8 cellular contexts compared by ENCODE assay signal in the genomic region with DNA sequence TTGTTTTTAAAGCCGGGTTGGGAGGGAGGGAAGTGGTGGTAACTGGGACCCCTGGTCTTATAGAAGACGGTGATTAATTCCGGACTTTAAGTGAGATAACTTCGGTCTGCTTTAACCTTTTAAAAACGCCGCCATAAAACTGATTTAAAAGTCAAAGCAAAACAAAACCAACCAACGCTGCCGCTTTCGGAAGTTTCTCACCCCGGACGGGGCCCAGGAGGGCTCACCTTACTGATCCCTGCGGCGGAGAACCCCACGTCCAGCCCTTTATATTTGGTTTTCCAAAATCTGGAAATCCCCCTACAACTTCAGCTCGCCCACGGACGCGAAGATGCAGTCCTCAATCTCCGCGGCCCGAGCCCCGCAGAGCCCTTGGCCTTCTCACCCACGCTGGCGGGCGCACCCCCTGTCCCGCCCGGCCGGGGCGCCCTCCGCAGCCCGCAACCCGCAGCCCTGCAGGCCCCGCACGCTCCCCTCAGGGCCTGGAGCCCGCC. TPM values are rescaled to one million over a fixed set of nuclear protein-coding genes. Genes with fewer than 3 reads are reported as not detected.
DNase-seq lines count a peak whose midpoint lies in the region; ATAC-seq and TF ChIP-seq lines count a peak whose summit lies in the region.

No MANE protein-coding gene starts in this region.

- no peak for DNase-seq in H7
- peak; percentile 2 for DNase-seq in LoVo (ENCODE audit: low spot score)
- DNase-seq in adrenal gland, result peak in 3 of 7 donors; percentile 41 to 63 (median 43)
- DNase-seq in inferior parietal cortex (ENCODE audit: extremely low spot score), result peak; percentile 18
- peak; percentile 50 to 61 for DNase-seq in stimulated activated CD4-positive, alpha-beta T cell treated with anti-CD3 and anti-CD28 coated beads, Interleukin-2, amount 100 ng/mL, for 24 hours
- no peak for DNase-seq in UCSD-AML1 (lab: John Stamatoyannopoulos, UW; ENCODE audit: unreplicated experiment)
- no peak for DNase-seq in AG08395 (ENCODE audit: low spot score)

- intact Hi-C loops in adrenal gland (cut with DNase I), result no loop called here

- peak in 1 of 2 donors; percentile 39 for TF ChIP-seq POLR2A in adrenal gland (IDR thresholded peaks at IDR 0.05)

- peak in 4 of 6 experiments; percentile 16 to 39 (median 28) for TF ChIP-seq CTCF in adrenal gland (IDR thresholded peaks at IDR 0.05)

- peaks cover 12 to 35% of the 10 kb centered on the region in 2 donors for H3K4me1 ChIP-seq in adrenal gland (replicated peaks in 1 of 2)

- H3K27me3 ChIP-seq in H7 (ENCODE audit: control insufficient read depth, insufficient read depth, low read length), result no peaks in the 10 kb centered on the region
- H3K27me3 ChIP-seq in adrenal gland, result no peaks in the 10 kb centered on the region

- 0 to 1% (median 0%) methylated on average over 14 to 34 of the region's 35 CpGs for whole genome bisulfite sequencing in adrenal gland, 4 donors

- no peaks in the 10 kb centered on the region for H3K9me3 ChIP-seq in adrenal gland (replicated peaks in 1 of 3)

- H3K4me3 ChIP-seq in H7 (ENCODE audit: insufficient read depth, low read depth, low read length) (peak overlapping the region; percentile 75), adrenal gland (peak overlapping the region; percentile 47 to 99 (median 68))

- H3K27ac ChIP-seq in adrenal gland, result peak overlapping the region in 3 of 5 donors; percentile 58 to 96 (median 96)

- H3K36me3 ChIP-seq in H7 (replicated peaks; ENCODE audit: control insufficient read depth, insufficient read depth, low read length) (peaks cover 11% of the 10 kb centered on the region), adrenal gland (replicated peaks in 1 of 2) (no peaks in the 10 kb centered on the region)

- ATAC-seq in GM18499 (IDR thresholded peaks at IDR 0.05; ENCODE audit: insufficient read depth, unreplicated experiment), result peak; percentile 52

RNA-seq across cellular contexts. Expression of a gene that starts 0.4 kb away (rescaled TPM):
- 88.4 and 142 TPM in 2 replicates for total RNA-seq in H7 (2014; rRNA removed; shearing (Covaris generic))
- total RNA-seq in adrenal gland, result 10 to 100 TPM in 7 of 8 donors, 1 to 10 TPM in 1; 8.8 to 25.0 (median 17.2) TPM
- 10 to 100 TPM in 1 of 3 donors, 1 to 10 TPM in 2; 2.9 to 19.7 (median 3.5) TPM for polyA plus RNA-seq in adrenal gland

RNA-seq across cellular contexts. Expression of a gene that starts 29.6 kb away (rescaled TPM):
- total RNA-seq in H7 (2014; rRNA removed; shearing (Covaris generic)), result not detected in 2 replicates
- total RNA-seq in adrenal gland, result not detected
- polyA plus RNA-seq in adrenal gland, result not detected

Comparison
In these comparisons a context has a peak if more than half of its experiments do, and no peak if none do; other contexts are left out.
1. DNase-seq: peak in LoVo (single experiment), inferior parietal cortex (single experiment) and stimulated activated CD4-positive, alpha-beta T cell treated with anti-CD3 and anti-CD28 coated beads, Interleukin-2, amount 100 ng/mL, for 24 hours (2 of 2); none in H7 (single experiment), UCSD-AML1 (single experiment) and AG08395 (single experiment).